Comparison of ENCODE assay signal across 22 cellular contexts in genomic region chr1:234554157-234554477, GRCh38. TPM values are rescaled to one million over a fixed set of nuclear protein-coding genes. Genes with fewer than 3 reads are reported as not detected.
DNase-seq lines count a peak whose midpoint lies in the region; ATAC-seq and FAIRE-seq lines count a peak whose summit lies in the region.
"Had no signal": no experiment of that assay in that cellular context is flagged by ENCODE, and none has a peak within 500 bp of the region (broad histone marks: within the 10 kb centered on the region; RNA-seq: fewer than 3 reads in every experiment).

No MANE protein-coding gene starts in this region.

- whole genome bisulfite sequencing in mesodermal cell (ENCODE audit: insufficient coverage in 2 of 2), 2 experiments: 86 to 98% methylated on average over 5 of the region's 7 CpGs

- H3K4me1 ChIP-seq in mesodermal cell (ENCODE audit: control insufficient read depth, insufficient read depth, low read length, poor library complexity, severe bottlenecking): peaks cover 27% of the 10 kb centered on the region
- H3K4me1 ChIP-seq: colonic mucosa, foreskin keratinocyte, SJCRH30, upper lobe of right lung had no signal

- no peak overlapping the region for H3K4me3 ChIP-seq in mesodermal cell (ENCODE audit: extremely low read depth, insufficient read depth, low read length, poor library complexity, severe bottlenecking)
- H3K4me3 ChIP-seq: colonic mucosa, SJCRH30, upper lobe of right lung had no signal

- H3K27ac ChIP-seq in cingulate gyrus (ENCODE audit: low read depth, low read length) (peak overlapping the region; percentile 87), mesodermal cell (ENCODE audit: low read depth, low read length, severe bottlenecking) (peak overlapping the region; percentile 77)
- H3K27ac ChIP-seq: colonic mucosa, foreskin keratinocyte, SJCRH30, upper lobe of right lung had no signal

- DNase-seq in activated effector memory CD4-positive, alpha-beta T cell treated with anti-CD3 and anti-CD28 coated beads, Interleukin-2, amount 50 U/mL, for 16 hours: peak; percentile 13
- no peak for DNase-seq in activated effector memory CD4-positive, alpha-beta T cell treated with Interleukin-2 at 50 U/mL for 16 hours
- peak; percentile 52 for DNase-seq in superior temporal gyrus (ENCODE audit: extremely low spot score)
- no peak for DNase-seq in activated CD4-positive, CD25-positive, alpha-beta regulatory T cell treated with anti-CD3 and anti-CD28 coated beads, Interleukin-2, amount 50 U/mL, for 72 hours
- DNase-seq in urothelium cell line (ENCODE audit: low spot score): no peak
- DNase-seq: 8988T; activated CD4-positive, alpha-beta T cell treated with anti-CD3 and anti-CD28 coated beads, Interleukin-2, amount 50 U/mL, for 1 hour; activated CD8-positive, alpha-beta memory T cell treated with anti-CD3 and anti-CD28 coated beads, Interleukin-2, amount 50 U/mL, for 48 hours; activated gamma-delta T cell treated with Interleukin-2 at 50 U/mL for 16 hours; colonic mucosa; foreskin keratinocyte; GOT3; Kasumi-1; occipital lobe; PC-3; SJCRH30; stimulated activated naive CD4-positive, alpha-beta T cell; T-helper 17 cell; upper lobe of right lung had no signal

- FAIRE-seq in urothelium cell line (lab: Jason Lieb, UNC): no peak

- H3K36me3 ChIP-seq in mesodermal cell (ENCODE audit: control insufficient read depth, insufficient read depth, low read length): no peaks in the 10 kb centered on the region
- H3K36me3 ChIP-seq: colonic mucosa, SJCRH30, upper lobe of right lung had no signal

- ATAC-seq in GM19035 (IDR thresholded peaks at IDR 0.05; ENCODE audit: unreplicated experiment): no peak
- ATAC-seq: foreskin keratinocyte, PC-3, T-helper 17 cell, upper lobe of right lung had no signal

- no peaks in the 10 kb centered on the region for H3K9me3 ChIP-seq in mesodermal cell (ENCODE audit: control insufficient read depth, low read length)
- H3K9me3 ChIP-seq: colonic mucosa, SJCRH30, upper lobe of right lung had no signal

RNA-seq across cellular contexts. Expression of gene IRF2BP2, which starts 55.9 kb away (rescaled TPM):
- polyA plus RNA-seq in mesodermal cell (2013, experiment 1 of 2): 122 TPM
- polyA plus RNA-seq in mesodermal cell (2013, experiment 2 of 2): 99.9 TPM

Comparison
In these comparisons a context has a peak if more than half of its experiments do, and no peak if none do; other contexts are left out.
1. DNase-seq: peak in activated effector memory CD4-positive, alpha-beta T cell treated with anti-CD3 and anti-CD28 coated beads, Interleukin-2, amount 50 U/mL, for 16 hours (single experiment) and superior temporal gyrus (single experiment); none in activated effector memory CD4-positive, alpha-beta T cell treated with Interleukin-2 at 50 U/mL for 16 hours (single experiment), activated CD4-positive, CD25-positive, alpha-beta regulatory T cell treated with anti-CD3 and anti-CD28 coated beads, Interleukin-2, amount 50 U/mL, for 72 hours (single experiment) and urothelium cell line (single experiment).